20 cellular contexts compared by ENCODE assay signal in genomic region chr4:6913350-6913749, GRCh38. TPM values are rescaled to one million over a fixed set of nuclear protein-coding genes. Genes with fewer than 3 reads are reported as not detected.
DNase-seq lines count a peak whose midpoint lies in the region; ATAC-seq and TF ChIP-seq lines count a peak whose summit lies in the region.
"Had no signal": no experiment of that assay in that cellular context is flagged by ENCODE, and none has a peak within 500 bp of the region (broad histone marks: within the 10 kb centered on the region; RNA-seq: fewer than 3 reads in every experiment).

No MANE protein-coding gene starts in this region.

- peak overlapping the region; percentile 98; the same call in 1 of the 2 replicates for H3K9ac ChIP-seq in BLaER1

- CTCF ChIA-PET in CD4-positive, alpha-beta T cell (lab: Charles Lee) = interaction anchor here (1.0 to 1.3 kb wide), 5 partner anchors 20 to 158 kb away, joined by 3 to 5 read pairs (median 4); no protein-coding TSS in a partner anchor

- DNase-seq in CD4-positive, alpha-beta T cell = no peak
- no peak for DNase-seq in activated T-helper 1 cell treated with anti-CD3 and anti-CD28 coated beads, Interleukin-12 subunit alpha, Interleukin-12 subunit beta, Interleukin-2, Interleukin-4 antibody, amounts not matched to agents 30 ng/mL and 10 ng/mL and 1 ng/mL, durations not matched to agents 14 hours and 24 hours and 36 hours (ENCODE audit: low spot score)
- no peak for DNase-seq in GM10266 (ENCODE audit: extremely low spot score)
- no peak for DNase-seq in DMS79 treated with DMSO at 0.1 percent for 48 hours (lab: John Stamatoyannopoulos, UW)
- no peak for DNase-seq in kidney glomerular epithelial cell (lab: John Stamatoyannopoulos, UW)
- DNase-seq in NCI-H1694 treated with DMSO at 0.1 percent for 48 hours (lab: John Stamatoyannopoulos, UW) = no peak
- DNase-seq: COR-L47; GDM1; H9; NCI-H1092 treated with DMSO at 0.1 percent for 48 hours; NCI-H146; NCI-H2081 treated with DMSO at 0.1 percent for 48 hours; NCI-H510A; NCI-H748 treated with DMSO at 0.1 percent for 48 hours; NK-92 treated with Interleukin-12 subunit alpha and Interleukin-12 subunit beta, amount 100 ng/mL, for 24 hours; SHP77 had no signal

- POLR2A ChIA-PET in CD4-positive, alpha-beta T cell (lab: Charles Lee) = interaction anchor here (1.2 to 7.0 kb wide), 3 partner anchors 29 to 239 kb away, joined by 3 to 78 read pairs (median 7); a partner anchor contains a TSS

- H3K36me3 Mint-ChIP-seq in CD4-positive, alpha-beta T cell (ENCODE audit: low read depth) = no peaks in the 10 kb centered on the region
- H3K36me3 Mint-ChIP-seq in activated T-helper 1 cell treated with anti-CD3 and anti-CD28 coated beads, Interleukin-12 subunit alpha, Interleukin-12 subunit beta, Interleukin-2, Interleukin-4 antibody, amounts not matched to agents 30 ng/mL and 10 ng/mL and 1 ng/mL, durations not matched to agents 14 hours and 24 hours and 36 hours (ENCODE audit: low read depth) = peaks cover 5% of the 10 kb centered on the region

- no peak overlapping the region for H3K4me3 Mint-ChIP-seq in CD4-positive, alpha-beta T cell
- H3K4me3 Mint-ChIP-seq in activated T-helper 1 cell treated with anti-CD3 and anti-CD28 coated beads, Interleukin-12 subunit alpha, Interleukin-12 subunit beta, Interleukin-2, Interleukin-4 antibody, amounts not matched to agents 30 ng/mL and 10 ng/mL and 1 ng/mL, durations not matched to agents 14 hours and 24 hours and 36 hours = peak overlapping the region; percentile 2
- H3K4me3 Mint-ChIP-seq: H9 had no signal

- H3K36me3 ChIP-seq in BLaER1 (peaks cover 15% of the 10 kb centered on the region; the same call in 1 of the 2 replicates), neutrophil (no peaks in the 10 kb centered on the region)

- no peaks in the 10 kb centered on the region for H3K27me3 Mint-ChIP-seq in CD4-positive, alpha-beta T cell
- no peaks in the 10 kb centered on the region for H3K27me3 Mint-ChIP-seq in activated T-helper 1 cell treated with anti-CD3 and anti-CD28 coated beads, Interleukin-12 subunit alpha, Interleukin-12 subunit beta, Interleukin-2, Interleukin-4 antibody, amounts not matched to agents 30 ng/mL and 10 ng/mL and 1 ng/mL, durations not matched to agents 14 hours and 24 hours and 36 hours (ENCODE audit: insufficient read depth)

- H3K4me3 ChIP-seq in BLaER1 (no peak overlapping the region), neutrophil (ENCODE audit: low read depth in 1 of 2, low read length in 1 of 2) (peak overlapping the region in 1 of 2 experiments; percentile 93)
- H3K4me3 ChIP-seq: SK-N-MC had no signal

- H3K9me3 ChIP-seq in BLaER1 (no peaks in the 10 kb centered on the region), neutrophil (no peaks in the 10 kb centered on the region)
- no peaks in the 10 kb centered on the region for H3K9me3 ChIP-seq in CD4-positive, alpha-beta T cell (ENCODE audit: control insufficient read depth, low read length)

- no peak for ATAC-seq in CD4-positive, alpha-beta T cell (ENCODE audit: poor library complexity)

- peak overlapping the region; percentile 52 for H3K27ac Mint-ChIP-seq in CD4-positive, alpha-beta T cell
- H3K27ac Mint-ChIP-seq in activated T-helper 1 cell treated with anti-CD3 and anti-CD28 coated beads, Interleukin-12 subunit alpha, Interleukin-12 subunit beta, Interleukin-2, Interleukin-4 antibody, amounts not matched to agents 30 ng/mL and 10 ng/mL and 1 ng/mL, durations not matched to agents 14 hours and 24 hours and 36 hours = no peak overlapping the region
- H3K27ac Mint-ChIP-seq: H9 had no signal

- H3K4me2 ChIP-seq in BLaER1 = peak overlapping the region; percentile 97

- intact Hi-C loops in CD4-positive, alpha-beta T cell (cut with DNase I, micrococcal nuclease) = loop anchor here in 1 of 2 experiments (5.0 kb wide), 1 partner anchor 59 kb away; no protein-coding TSS in a partner anchor
- intact Hi-C loops in activated T-helper 1 cell treated with anti-CD3 and anti-CD28 coated beads, Interleukin-12 subunit alpha, Interleukin-12 subunit beta, Interleukin-2, Interleukin-4 antibody, amounts not matched to agents 30 ng/mL and 10 ng/mL and 1 ng/mL, durations not matched to agents 14 hours and 24 hours and 36 hours (cut with micrococcal nuclease) = no loop called here

- peaks cover 76% of the 10 kb centered on the region for H3K4me1 Mint-ChIP-seq in CD4-positive, alpha-beta T cell (ENCODE audit: low read depth)
- peaks cover 70% of the 10 kb centered on the region for H3K4me1 Mint-ChIP-seq in activated T-helper 1 cell treated with anti-CD3 and anti-CD28 coated beads, Interleukin-12 subunit alpha, Interleukin-12 subunit beta, Interleukin-2, Interleukin-4 antibody, amounts not matched to agents 30 ng/mL and 10 ng/mL and 1 ng/mL, durations not matched to agents 14 hours and 24 hours and 36 hours (ENCODE audit: low read depth)

- H3K4me1 ChIP-seq in BLaER1 = peaks cover 82% of the 10 kb centered on the region
- H3K4me1 ChIP-seq in neutrophil (ENCODE audit: control insufficient read depth in 1 of 2, insufficient read depth in 1 of 2, low read depth in 1 of 2, low read length in 1 of 2) = peaks cover 77 to 84% of the 10 kb centered on the region in 2 experiments

- peaks cover 76% of the 10 kb centered on the region for H4K20me1 ChIP-seq in BLaER1

- no peak for TF ChIP-seq CTCF in CD4-positive, alpha-beta T cell (IDR thresholded peaks at IDR 0.05)
- no peak for TF ChIP-seq CTCF in neutrophil (IDR thresholded peaks at IDR 0.05)
- TF ChIP-seq CTCF in GM10266 (IDR thresholded peaks at IDR 0.05; ENCODE audit: control insufficient read depth, insufficient read depth, low read depth, missing control alignments) = no peak

- no peaks in the 10 kb centered on the region for H3K9me3 Mint-ChIP-seq in CD4-positive, alpha-beta T cell
- no peaks in the 10 kb centered on the region for H3K9me3 Mint-ChIP-seq in activated T-helper 1 cell treated with anti-CD3 and anti-CD28 coated beads, Interleukin-12 subunit alpha, Interleukin-12 subunit beta, Interleukin-2, Interleukin-4 antibody, amounts not matched to agents 30 ng/mL and 10 ng/mL and 1 ng/mL, durations not matched to agents 14 hours and 24 hours and 36 hours
- H3K9me3 Mint-ChIP-seq: H9 had no signal

- H3K27me3 ChIP-seq in BLaER1 (no peaks in the 10 kb centered on the region), neutrophil (no peaks in the 10 kb centered on the region)
- H3K27me3 ChIP-seq in CD4-positive, alpha-beta T cell (ENCODE audit: control insufficient read depth, insufficient read depth, low read length) = no peaks in the 10 kb centered on the region

- H3K27ac ChIP-seq in BLaER1 (peak overlapping the region; percentile 99), neutrophil (peak overlapping the region; percentile 99)
- no peak overlapping the region for H3K27ac ChIP-seq in CD4-positive, alpha-beta T cell (ENCODE audit: low read depth, low read length)
- H3K27ac ChIP-seq: C4-2B, SK-N-MC had no signal

RNA-seq across cellular contexts. Expression of gene TBC1D14, which starts 3.7 kb away (rescaled TPM):
- 10 to 100 TPM; 31.2 to 34.1 TPM for total RNA-seq in CD4-positive, alpha-beta T cell
- total RNA-seq in activated T-helper 1 cell treated with anti-CD3 and anti-CD28 coated beads, Interleukin-12 subunit alpha, Interleukin-12 subunit beta, Interleukin-2, Interleukin-4 antibody, amounts not matched to agents 30 ng/mL and 10 ng/mL and 1 ng/mL, durations not matched to agents 14 hours and 24 hours and 36 hours = 58.1 and 59.7 TPM in 2 replicates
